Comparison of ENCODE assay signal across 22 cellular contexts in the genomic region with DNA sequence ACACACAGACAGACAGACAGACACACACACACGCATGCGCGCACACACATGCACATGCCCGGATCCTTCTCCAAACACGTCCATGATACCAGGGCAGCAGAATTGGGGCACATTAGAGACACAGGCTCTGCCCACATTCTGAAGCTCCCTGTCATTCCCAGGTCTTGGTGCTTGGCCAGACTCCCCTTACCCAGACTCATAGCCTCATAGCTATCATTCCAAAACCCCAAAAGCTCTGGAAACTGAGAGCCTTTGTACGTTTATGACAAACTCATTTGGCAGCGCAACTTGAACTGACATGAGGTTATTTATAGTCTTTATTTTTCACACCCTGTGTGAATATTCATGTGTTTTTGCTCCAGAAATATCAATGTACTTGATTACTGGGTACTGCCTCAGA. TPM values are rescaled to one million over a fixed set of nuclear protein-coding genes. Genes with fewer than 3 reads are reported as not detected.
DNase-seq lines count a peak whose midpoint lies in the region; ATAC-seq, FAIRE-seq and TF ChIP-seq lines count a peak whose summit lies in the region.
"Had no signal": no experiment of that assay in that cellular context is flagged by ENCODE, and none has a peak within 500 bp of the region (broad histone marks: within the 10 kb centered on the region; RNA-seq: fewer than 3 reads in every experiment).

No MANE protein-coding gene starts in this region.

- H2BK120ac ChIP-seq in mesenchymal stem cell (ENCODE audit: low read depth, low read length): no peak overlapping the region

- H2BK12ac ChIP-seq in mesenchymal stem cell (ENCODE audit: low read length in 2 of 2): no peak overlapping the region

- ATAC-seq in A549: no peak
- ATAC-seq in PC-3: no peak
- ATAC-seq in HG02678 (IDR thresholded peaks at IDR 0.05; ENCODE audit: unreplicated experiment): no peak
- no peak for ATAC-seq in HG03432 (IDR thresholded peaks at IDR 0.05; ENCODE audit: unreplicated experiment)
- ATAC-seq: CD8-positive, alpha-beta T cell; HepG2 had no signal

- H3K9me3 Mint-ChIP-seq in brain: no peaks in the 10 kb centered on the region
- H3K9me3 Mint-ChIP-seq: CD8-positive, alpha-beta T cell had no signal

- H3K4me2 ChIP-seq in A549 (peak overlapping the region; percentile 69), PC-3 (ENCODE audit: low read length) (no peak overlapping the region), mesenchymal stem cell (ENCODE audit: low read length, poor library complexity, severe bottlenecking) (no peak overlapping the region)

- POLR2A ChIA-PET in A549 (lab: Yijun Ruan, JAX): interaction anchor here (1.5 kb wide), 1 partner anchor 85 kb away, joined by 6 read pairs; a partner anchor contains a TSS
- POLR2A ChIA-PET in PC-3 (lab: Charles Lee; ENCODE audit: unreplicated experiment): no interaction called here

- peak overlapping the region in 1 of 2 experiments; percentile 13 for H3K18ac ChIP-seq in mesenchymal stem cell (ENCODE audit: low read depth in 1 of 2, low read length in 2 of 2)

- no peak for TF ChIP-seq POLR2A in A549 (IDR thresholded peaks at IDR 0.05; ENCODE audit: low read length)

- H3K79me2 ChIP-seq in PC-3 (ENCODE audit: low read length): no peaks in the 10 kb centered on the region

- peaks cover 20% of the 10 kb centered on the region for H3K4me1 Mint-ChIP-seq in brain

- H3K9ac ChIP-seq in PC-3 (ENCODE audit: low read length): no peak overlapping the region; the same call in 1 of the 2 replicates
- peak overlapping the region; percentile 7 for H3K9ac ChIP-seq in mesenchymal stem cell (ENCODE audit: low read length)

- 96% methylated on average over 7 of the region's 7 CpGs for WGBS in A549 (ENCODE audit: missing lambda C conversion rate)
- 93% methylated on average over 5 of the region's 7 CpGs for WGBS in mesenchymal stem cell

- no peak for TF ChIP-seq RAD21 in A549 (conservative IDR thresholded peaks at IDR 0.05 in 1 of 2, IDR thresholded peaks at IDR 0.05 in 1 of 2)

- H3K4me1 ChIP-seq in A549 (peaks cover 25% of the 10 kb centered on the region), PC-3 (ENCODE audit: insufficient read depth, low read length) (peaks cover 38% of the 10 kb centered on the region), mesenchymal stem cell (ENCODE audit: control insufficient read depth, insufficient read depth, low read depth, low read length) (peaks cover 7% of the 10 kb centered on the region)
- H3K4me1 ChIP-seq: Peyer's patch had no signal

- peak overlapping the region in 3 of 5 experiments; percentile 13 to 43 (median 39) for H3K27ac Mint-ChIP-seq in brain
- H3K27ac Mint-ChIP-seq: CD8-positive, alpha-beta T cell had no signal

- H3K36me3 ChIP-seq in PC-3 (ENCODE audit: low read depth, low read length) (no peaks in the 10 kb centered on the region), mesenchymal stem cell (ENCODE audit: control insufficient read depth in 1 of 2, insufficient read depth in 2 of 2, low read depth in 1 of 2, low read length in 2 of 2) (no peaks in the 10 kb centered on the region)
- H3K36me3 ChIP-seq: Peyer's patch had no signal

- H3K27me3 ChIP-seq in PC-3 (ENCODE audit: low read length): no peaks in the 10 kb centered on the region
- H3K27me3 ChIP-seq in mesenchymal stem cell (ENCODE audit: control insufficient read depth in 1 of 2, insufficient read depth in 1 of 2, low read length in 2 of 2): peaks cover 0 to 28% of the 10 kb centered on the region in 2 experiments
- H3K27me3 ChIP-seq: Peyer's patch had no signal

- no peak for FAIRE-seq in A549 (lab: Jason Lieb, UNC)
- FAIRE-seq: G401.6, HepG2 had no signal

- H3K4me3 ChIP-seq in A549: no peak overlapping the region
- H3K4me3 ChIP-seq in PC-3 (ENCODE audit: low read length): no peak overlapping the region
- H3K4me3 ChIP-seq in mesenchymal stem cell (ENCODE audit: insufficient read depth in 1 of 2, low read depth in 1 of 2, low read length in 2 of 2): no peak overlapping the region
- H3K4me3 ChIP-seq: Peyer's patch had no signal

- no peak overlapping the region for H2AK5ac ChIP-seq in mesenchymal stem cell (ENCODE audit: low read length, severe bottlenecking)

- H3K9me3 ChIP-seq in A549: no peaks in the 10 kb centered on the region
- no peaks in the 10 kb centered on the region for H3K9me3 ChIP-seq in PC-3 (ENCODE audit: low read length)
- H3K9me3 ChIP-seq in mesenchymal stem cell (ENCODE audit: control insufficient read depth, low read length): no peaks in the 10 kb centered on the region
- H3K9me3 ChIP-seq: Peyer's patch had no signal

- H3K23ac ChIP-seq in mesenchymal stem cell (ENCODE audit: low read length in 2 of 2): no peak overlapping the region

- H3K4ac ChIP-seq in mesenchymal stem cell (ENCODE audit: low read depth in 1 of 2, low read length in 2 of 2): no peak overlapping the region

- no peak overlapping the region for H2AFZ ChIP-seq in PC-3 (ENCODE audit: low read length)
- H2AFZ ChIP-seq in mesenchymal stem cell (ENCODE audit: low read depth, low read length): no peak overlapping the region

- no peak overlapping the region for H3K4me3 Mint-ChIP-seq in brain
- H3K4me3 Mint-ChIP-seq: CD8-positive, alpha-beta T cell had no signal

- H3K27ac ChIP-seq in A549 (peak overlapping the region; percentile 71 to 75; a peak in 5 of 6 replicates), PC-3 (ENCODE audit: low read length) (peak overlapping the region; percentile 94), mesenchymal stem cell (ENCODE audit: low read length, poor library complexity, severe bottlenecking) (no peak overlapping the region)
- H3K27ac ChIP-seq: Peyer's patch had no signal

- CTCF ChIA-PET in A549 (lab: Yijun Ruan, JAX): interaction anchor here (0.6 to 27.0 kb wide), 8 partner anchors 9 to 683 kb away, joined by 3 to 848 read pairs (median 4); no protein-coding TSS in a partner anchor
- CTCF ChIA-PET in PC-3 (lab: Charles Lee): no interaction called here

- BruUV-seq in PC-3 (replicated peaks; lab: Mats Ljungman, UMichigan): no TSS peak

- no peaks in the 10 kb centered on the region for H3K36me3 Mint-ChIP-seq in brain
- H3K36me3 Mint-ChIP-seq: CD8-positive, alpha-beta T cell had no signal

- H4K8ac ChIP-seq in mesenchymal stem cell (ENCODE audit: low read length): peak overlapping the region; percentile 66

- intact Hi-C loops in PC-3 (cut with micrococcal nuclease): no loop called here

- no peaks in the 10 kb centered on the region for H3K79me1 ChIP-seq in mesenchymal stem cell (replicated peaks; ENCODE audit: low read length, poor library complexity, severe bottlenecking)

- H3K14ac ChIP-seq in mesenchymal stem cell (ENCODE audit: low read length in 2 of 2): no peak overlapping the region

- no peak overlapping the region for H4K91ac ChIP-seq in mesenchymal stem cell (ENCODE audit: low read length)

- no peak for TF ChIP-seq CTCF in A549 (IDR thresholded peaks at IDR 0.05)
- no peak for TF ChIP-seq CTCF in PC-3 (conservative IDR thresholded peaks at IDR 0.05; ENCODE audit: low read depth, low read length)
- no peak for TF ChIP-seq CTCF in brain (conservative IDR thresholded peaks at IDR 0.05)

- no peak for TF ChIP-seq EP300 in A549 (IDR thresholded peaks at IDR 0.05)

- no peak overlapping the region for H2BK15ac ChIP-seq in mesenchymal stem cell (ENCODE audit: low read depth, poor library complexity, severe bottlenecking)

- DNase-seq in A549 (ENCODE audit: low read depth in 1 of 2, low spot score in 1 of 2) (no peak), PC-3 (no peak), mesenchymal stem cell (peak; percentile 9), mesenteric fat pad (ENCODE audit: low spot score) (no peak), UCSD-AML1 (lab: John Stamatoyannopoulos, UW; ENCODE audit: unreplicated experiment) (no peak)
- DNase-seq: 8988T; CD8-positive, alpha-beta T cell; DMS79; GOT3; NCI-H1092; NCI-H146; NCI-H2081 treated with DMSO at 0.1 percent for 48 hours; NCI-H2227 treated with DMSO at 0.1 percent for 48 hours; NCI-H524 treated with DMSO at 0.1 percent for 48 hours; Peyer's patch; SIG-M5 had no signal

- no peaks in the 10 kb centered on the region for H3K9me2 ChIP-seq in PC-3 (replicated peaks; ENCODE audit: low read length)

- H4K20me1 ChIP-seq in PC-3 (ENCODE audit: low read length): no peaks in the 10 kb centered on the region

- no peaks in the 10 kb centered on the region for H3F3A ChIP-seq in PC-3 (ENCODE audit: low read length, unreplicated experiment)

- no peak overlapping the region for H2BK5ac ChIP-seq in mesenchymal stem cell (ENCODE audit: low read depth, low read length, poor library complexity, severe bottlenecking)

- H3K27me3 Mint-ChIP-seq in brain: no peaks in the 10 kb centered on the region

TF ChIP-seq in A549, 52 proteins besides CTCF, POLR2A, EP300 and RAD21 (continues in another document):
- no peak for TF ChIP-seq MYC (IDR thresholded peaks at IDR 0.05; ENCODE audit: borderline replicate concordance, low read length)
- no peak for TF ChIP-seq TP53 (CRISPR knock-in tag; IDR thresholded peaks at IDR 0.05)
- no peak for TF ChIP-seq ZNF302 (CRISPR knock-in tag; IDR thresholded peaks at IDR 0.05)
- TF ChIP-seq NR3C1 (IDR thresholded peaks at IDR 0.05): no peak
- TF ChIP-seq EHF (CRISPR knock-in tag; IDR thresholded peaks at IDR 0.05): no peak
- TF ChIP-seq JUNB (IDR thresholded peaks at IDR 0.05): no peak
- no peak for TF ChIP-seq ZC3H11A (IDR thresholded peaks at IDR 0.05)
- TF ChIP-seq HDAC2 (IDR thresholded peaks at IDR 0.05): no peak
- TF ChIP-seq EHMT2 (IDR thresholded peaks at IDR 0.05; ENCODE audit: low read depth): no peak
- no peak for TF ChIP-seq BHLHE40 (IDR thresholded peaks at IDR 0.05; ENCODE audit: low read depth, low read length)
- no peak for TF ChIP-seq RNF2 (IDR thresholded peaks at IDR 0.05; ENCODE audit: borderline replicate concordance, low read depth)
- TF ChIP-seq HOXA7 (CRISPR knock-in tag; IDR thresholded peaks at IDR 0.05): no peak

RNA-seq across cellular contexts. Expression of a gene that starts 44.8 kb away (rescaled TPM):
- 0.04 and 0.12 TPM in 2 replicates for polyA plus RNA-seq in A549 (2011; rRNA removed)
- 0.01 TPM in 2 replicates for polyA plus RNA-seq in A549 (2012; cell fraction: cytosol; rRNA removed)
- polyA plus RNA-seq in A549 (2012; cell fraction: nucleus; rRNA removed): 0.02 and 0.06 TPM in 2 replicates
- polyA plus RNA-seq in A549 (2017; fragmentation: RNase III; extraction: RNeasy Plus Mini Kit Qiagen cat#74134 plus additional on column Dnase treatment): 0.05 to 0.06 TPM (median 0.05 TPM) in 3 replicates
- polyA minus RNA-seq in A549 (2011; rRNA and poly(A)+ RNA removed): 0.08 and 0.10 TPM in 2 replicates
- total RNA-seq in PC-3 (2014; rRNA removed): 0.23 and 0.29 TPM in 2 replicates
- 0.44 TPM for polyA plus RNA-seq in brain (ENCODE audit: insufficient read depth, low read depth, low replicate concordance)
- polyA plus RNA-seq in mesenchymal stem cell (2013, experiment 1 of 2): 0.33 TPM
- polyA plus RNA-seq in mesenchymal stem cell (2013, experiment 2 of 2): 0.49 TPM
- total RNA-seq in mesenteric fat pad: 0.22 TPM
- total RNA-seq: CD8-positive, alpha-beta T cell; MCF 10A; Peyer's patch had no signal
